Comparison of ENCODE assay signal across 8 cellular contexts in the genomic region with DNA sequence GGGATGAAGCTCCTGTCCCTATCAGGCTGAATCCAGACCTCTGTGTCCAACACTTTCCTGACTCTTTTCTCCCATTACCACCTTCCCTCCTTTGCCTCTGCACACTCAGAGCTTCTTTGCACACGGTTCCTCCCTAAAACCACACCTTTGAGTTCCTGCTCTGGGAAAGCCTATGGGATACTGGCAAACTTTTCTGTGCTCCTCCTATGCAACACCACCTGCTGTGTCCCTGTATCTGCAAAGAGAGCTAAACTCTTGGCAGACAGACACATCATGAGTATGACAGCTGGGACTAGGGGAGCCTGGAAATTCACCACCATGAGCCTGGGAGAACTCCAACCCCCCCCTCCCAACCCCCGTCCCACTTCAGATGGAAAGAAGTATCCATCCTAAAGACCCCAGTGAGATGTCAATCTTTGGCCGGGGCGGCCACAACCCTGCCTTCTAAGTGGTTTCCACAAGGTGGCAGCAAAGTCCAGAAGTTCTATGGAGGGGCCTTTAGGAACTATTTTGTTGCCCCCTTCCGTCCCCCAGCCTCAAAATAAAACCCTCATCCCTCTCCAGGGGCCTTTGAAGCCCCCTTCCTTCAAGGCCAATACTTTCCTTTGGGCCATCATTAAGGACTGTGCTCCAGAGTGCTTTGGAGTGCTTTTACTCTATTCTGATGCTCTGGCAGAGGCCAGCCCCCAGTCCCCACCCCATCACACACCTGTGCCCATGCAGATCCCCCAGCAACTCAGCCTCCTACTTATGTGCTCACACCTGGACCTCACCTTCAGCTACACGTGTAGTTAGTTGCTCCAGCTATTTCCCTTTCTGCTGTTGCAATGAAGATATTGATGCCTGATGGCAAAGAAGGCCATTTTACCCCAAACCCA. TPM values are rescaled to one million over a fixed set of nuclear protein-coding genes. Genes with fewer than 3 reads are reported as not detected.
DNase-seq lines count a peak whose midpoint lies in the region; ATAC-seq and TF ChIP-seq lines count a peak whose summit lies in the region.

No MANE protein-coding gene starts in this region.

- no peak for TF ChIP-seq POLR2A in HCT116 (IDR thresholded peaks at IDR 0.05; ENCODE audit: borderline replicate concordance, extremely low read depth, insufficient read depth, insufficient read length)
- no peak for TF ChIP-seq POLR2A in vagina (IDR thresholded peaks at IDR 0.05)

- no peaks in the 10 kb centered on the region for H3K9me3 ChIP-seq in HCT116 (ENCODE audit: control insufficient read depth in 1 of 2, insufficient read depth in 1 of 2, low read depth in 1 of 2, low read length in 2 of 2)
- H3K9me3 ChIP-seq in effector memory CD4-positive, alpha-beta T cell (ENCODE audit: control insufficient read depth, low read length) = no peaks in the 10 kb centered on the region
- H3K9me3 ChIP-seq in naive thymus-derived CD4-positive, alpha-beta T cell (ENCODE audit: control insufficient read depth in 2 of 3, low read length in 3 of 3) = no peaks in the 10 kb centered on the region
- no peaks in the 10 kb centered on the region for H3K9me3 ChIP-seq in vagina

- H3K36me3 Mint-ChIP-seq in naive thymus-derived CD4-positive, alpha-beta T cell = no peaks in the 10 kb centered on the region

- no peaks in the 10 kb centered on the region for H3K9me2 ChIP-seq in HCT116 (ENCODE audit: insufficient read depth)

- H2AFZ ChIP-seq in HCT116 (ENCODE audit: low read depth, low read length, poor library complexity, severe bottlenecking) = no peak overlapping the region

- H3K4me1 ChIP-seq in HCT116 (ENCODE audit: control insufficient read depth in 1 of 2, insufficient read depth in 2 of 2, low read length in 2 of 2) = no peaks in the 10 kb centered on the region
- no peaks in the 10 kb centered on the region for H3K4me1 ChIP-seq in effector memory CD4-positive, alpha-beta T cell (ENCODE audit: control insufficient read depth, insufficient read depth, low read length, poor library complexity, severe bottlenecking)
- H3K4me1 ChIP-seq in naive thymus-derived CD4-positive, alpha-beta T cell (ENCODE audit: control insufficient read depth in 2 of 2, insufficient read depth in 2 of 2, low read length in 2 of 2) = no peaks in the 10 kb centered on the region
- H3K4me1 ChIP-seq in vagina = no peaks in the 10 kb centered on the region

- TF ChIP-seq RAD21 in HCT116 (IDR thresholded peaks at IDR 0.05; ENCODE audit: low read depth) = peak; percentile 82

- peaks cover 2 to 43% (median 29%) of the 10 kb centered on the region in 5 donors for H3K27me3 Mint-ChIP-seq in naive thymus-derived CD4-positive, alpha-beta T cell

- intact Hi-C loops in HCT116 (cut with micrococcal nuclease) (loop anchor here (1.0 to 5.0 kb wide), 4 partner anchors 98 to 687 kb away; no protein-coding TSS in a partner anchor), vagina (cut with DNase I) (no loop called here)
- intact Hi-C loops in naive thymus-derived CD4-positive, alpha-beta T cell (cut with micrococcal nuclease) = loop anchor here (1.0 to 10.0 kb wide), 6 partner anchors 42 to 267 kb away; no protein-coding TSS in a partner anchor

- H3K36me3 ChIP-seq in BJ (ENCODE audit: control insufficient read depth, insufficient read depth, low read length) (no peaks in the 10 kb centered on the region), HCT116 (ENCODE audit: control insufficient read depth in 1 of 2, insufficient read depth in 2 of 2, low read length in 2 of 2) (no peaks in the 10 kb centered on the region), vagina (no peaks in the 10 kb centered on the region)
- no peaks in the 10 kb centered on the region for H3K36me3 ChIP-seq in effector memory CD4-positive, alpha-beta T cell (ENCODE audit: control insufficient read depth, insufficient read depth, low read length)
- H3K36me3 ChIP-seq in naive thymus-derived CD4-positive, alpha-beta T cell (ENCODE audit: control insufficient read depth in 2 of 3, insufficient read depth in 3 of 3, low read length in 3 of 3) = no peaks in the 10 kb centered on the region

- H3K4me2 ChIP-seq in HCT116 (ENCODE audit: low read length) = no peak overlapping the region

- CTCF ChIA-PET in BJ (lab: Yijun Ruan, JAX) (interaction anchor here (0.6 to 9.3 kb wide), 15 partner anchors 9 to 287 kb away, joined by 3 to 218 read pairs (median 5); no protein-coding TSS in a partner anchor), HCT116 (lab: Charles Lee) (interaction anchor here (0.8 to 5.7 kb wide), 8 partner anchors 8 to 266 kb away, joined by 3 to 74 read pairs (median 3); no protein-coding TSS in a partner anchor)
- CTCF ChIA-PET in naive thymus-derived CD4-positive, alpha-beta T cell (lab: Charles Lee) = interaction anchor here (0.6 to 7.5 kb wide), 7 partner anchors 10 to 267 kb away, joined by 3 to 117 read pairs (median 8); no protein-coding TSS in a partner anchor

- H3K4me1 Mint-ChIP-seq in naive thymus-derived CD4-positive, alpha-beta T cell = peaks cover 0 to 12% (median 5%) of the 10 kb centered on the region in 7 donors

- no peak overlapping the region for H3K27ac Mint-ChIP-seq in naive thymus-derived CD4-positive, alpha-beta T cell

- RAD21 ChIA-PET in HCT116 (lab: Charles Lee; ENCODE audit: low non-redundant PET in 1 of 2, low total read pairs in 2 of 2, uncharacterized antibody in 2 of 2, unreplicated experiment in 2 of 2) = interaction anchor here (1.0 to 2.0 kb wide), 2 partner anchors 267 kb away, joined by 5 to 7 read pairs; no protein-coding TSS in a partner anchor

- TF ChIP-seq CTCF in BJ (IDR thresholded peaks at IDR 0.05; ENCODE audit: insufficient read depth, low read depth, low read length) (peak; percentile 71), HCT116 (IDR thresholded peaks at IDR 0.05 in 2 of 3, conservative IDR thresholded peaks at IDR 0.05 in 1 of 3; ENCODE audit: borderline replicate concordance in 1 of 3, insufficient read depth in 1 of 3, low read depth in 2 of 3, low read length in 2 of 3) (peak; percentile 66 to 81 (median 74)), vagina (IDR thresholded peaks at IDR 0.05) (peak in 2 of 3 experiments; percentile 53 to 78)

- H3K9me3 Mint-ChIP-seq in naive thymus-derived CD4-positive, alpha-beta T cell = peaks cover 0 to 2% (median 0%) of the 10 kb centered on the region in 11 donors

- H3K4me3 ChIP-seq in BJ (ENCODE audit: low read depth, low read length) = no peak overlapping the region
- H3K4me3 ChIP-seq in HCT116 (replicated peaks in 1 of 2; ENCODE audit: low read depth in 1 of 2, low read length in 2 of 2) = no peak overlapping the region
- no peak overlapping the region for H3K4me3 ChIP-seq in effector memory CD4-positive, alpha-beta T cell (ENCODE audit: insufficient read depth, low read depth, low read length, poor library complexity, severe bottlenecking)
- no peak overlapping the region for H3K4me3 ChIP-seq in naive thymus-derived CD4-positive, alpha-beta T cell (ENCODE audit: low read length)
- H3K4me3 ChIP-seq in vagina = no peak overlapping the region

- no peak overlapping the region for H3K27ac ChIP-seq in HCT116 (ENCODE audit: low read depth, low read length)
- H3K27ac ChIP-seq in effector memory CD4-positive, alpha-beta T cell (ENCODE audit: insufficient read depth, low read length, poor library complexity, severe bottlenecking) = no peak overlapping the region
- no peak overlapping the region for H3K27ac ChIP-seq in naive thymus-derived CD4-positive, alpha-beta T cell (ENCODE audit: low read depth, low read length)
- no peak overlapping the region for H3K27ac ChIP-seq in vagina

- no TSS peak for BruUV-seq in HCT116 (replicated peaks; lab: Mats Ljungman, UMichigan)

- no peak overlapping the region for H3K9ac ChIP-seq in HCT116 (ENCODE audit: low read length)

- POLR2A ChIA-PET in BJ (lab: Charles Lee) (no interaction called here), HCT116 (lab: Charles Lee) (no interaction called here)
- POLR2A ChIA-PET in naive thymus-derived CD4-positive, alpha-beta T cell (lab: Charles Lee) = interaction anchor here (1.1 to 1.2 kb wide), 2 partner anchors 258 to 267 kb away, joined by 3 to 5 read pairs; no protein-coding TSS in a partner anchor

- H3K27me3 ChIP-seq in BJ (ENCODE audit: control insufficient read depth, insufficient read depth, low read length) = 0 out of 2 replicates have a peak, but pooled peaks cover 1% of the 10 kb centered on the region
- H3K27me3 ChIP-seq in HCT116 (ENCODE audit: insufficient read depth, low read length) = peaks cover 33% of the 10 kb centered on the region
- no peaks in the 10 kb centered on the region for H3K27me3 ChIP-seq in effector memory CD4-positive, alpha-beta T cell (replicated peaks; ENCODE audit: control insufficient read depth, insufficient read depth, low read length, poor library complexity, severe bottlenecking)
- H3K27me3 ChIP-seq in naive thymus-derived CD4-positive, alpha-beta T cell (ENCODE audit: control insufficient read depth in 2 of 2, insufficient read depth in 2 of 2, low read length in 2 of 2) = no peaks in the 10 kb centered on the region
- no peaks in the 10 kb centered on the region for H3K27me3 ChIP-seq in vagina

- H4K20me1 ChIP-seq in HCT116 (ENCODE audit: insufficient read depth) = no peaks in the 10 kb centered on the region

- ATAC-seq in HCT116 = peak; percentile 75
- peak; percentile 57 for ATAC-seq in naive thymus-derived CD4-positive, alpha-beta T cell

- H3K4me3 Mint-ChIP-seq in naive thymus-derived CD4-positive, alpha-beta T cell = no peak overlapping the region

- DNase-seq in BJ (ENCODE audit: low read depth) (no peak), HCT116 (ENCODE audit: low read depth, low spot score) (no peak), vagina (ENCODE audit: extremely low spot score in 2 of 2) (no peak), H4 (ENCODE audit: low spot score) (no peak), NK-92 (lab: John Stamatoyannopoulos, UW; ENCODE audit: unreplicated experiment) (no peak)
- peak; percentile 7 to 24 for DNase-seq in activated CD4-positive, alpha-beta T cell treated with anti-CD3 and anti-CD28 coated beads for 24 hours (ENCODE audit: low read depth in 2 of 2)
- peak; percentile 2 to 16 (median 3) for DNase-seq in effector memory CD4-positive, alpha-beta T cell
- DNase-seq in naive thymus-derived CD4-positive, alpha-beta T cell = peak in 6 of 9 donors; percentile 12 to 50 (median 24)

- no peaks in the 10 kb centered on the region for H3K79me2 ChIP-seq in HCT116 (ENCODE audit: insufficient read depth, low read length)

TF ChIP-seq in HCT116, 20 proteins besides CTCF, POLR2A, EP300 and RAD21 (continues in another document):
- no peak for TF ChIP-seq ZFX (IDR thresholded peaks at IDR 0.05)
- no peak for TF ChIP-seq SIN3A (IDR thresholded peaks at IDR 0.05; ENCODE audit: low read depth)
- TF ChIP-seq POLR2AphosphoS5 (IDR thresholded peaks at IDR 0.05; ENCODE audit: low read depth, low read length) = no peak
- TF ChIP-seq, protein P1, sequence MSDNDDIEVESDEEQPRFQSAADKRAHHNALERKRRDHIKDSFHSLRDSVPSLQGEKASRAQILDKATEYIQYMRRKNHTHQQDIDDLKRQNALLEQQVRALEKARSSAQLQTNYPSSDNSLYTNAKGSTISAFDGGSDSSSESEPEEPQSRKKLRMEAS (IDR thresholded peaks at IDR 0.05) = no peak

RNA-seq across cellular contexts. Expression of a gene that starts 19.4 kb away (rescaled TPM):
- polyA plus RNA-seq in BJ (2011; rRNA removed) = not detected in 2 replicates
- polyA minus RNA-seq in BJ (2011; rRNA and poly(A)+ RNA removed) = not detected in 2 replicates
- 0.12 TPM for total RNA-seq in HCT116 (2021; ENCODE audit: unreplicated experiment)
- polyA plus RNA-seq in HCT116 (2012) = not detected in 2 replicates
- total RNA-seq in naive thymus-derived CD4-positive, alpha-beta T cell = not detected
- polyA plus RNA-seq in naive thymus-derived CD4-positive, alpha-beta T cell = not detected
- not detected for total RNA-seq in vagina
- not detected in 2 replicates for total RNA-seq in H4 (2014; rRNA removed; shearing (Covaris generic))

Comparison
In these comparisons a context has a peak if more than half of its experiments do, and no peak if none do; other contexts are left out.
1. DNase-seq: peak in activated CD4-positive, alpha-beta T cell treated with anti-CD3 and anti-CD28 coated beads for 24 hours (2 of 2), effector memory CD4-positive, alpha-beta T cell (3 of 3) and naive thymus-derived CD4-positive, alpha-beta T cell (6 of 9); none in BJ (single experiment), HCT116 (single experiment), vagina (0 of 2), H4 (single experiment) and NK-92 (single experiment).
2. Peak in every context shown above with its lines, with median percentiles within 50 percentile points of each other: CTCF ChIP-seq.